ENCODE assay signal across 13 cellular contexts in the genomic region with DNA sequence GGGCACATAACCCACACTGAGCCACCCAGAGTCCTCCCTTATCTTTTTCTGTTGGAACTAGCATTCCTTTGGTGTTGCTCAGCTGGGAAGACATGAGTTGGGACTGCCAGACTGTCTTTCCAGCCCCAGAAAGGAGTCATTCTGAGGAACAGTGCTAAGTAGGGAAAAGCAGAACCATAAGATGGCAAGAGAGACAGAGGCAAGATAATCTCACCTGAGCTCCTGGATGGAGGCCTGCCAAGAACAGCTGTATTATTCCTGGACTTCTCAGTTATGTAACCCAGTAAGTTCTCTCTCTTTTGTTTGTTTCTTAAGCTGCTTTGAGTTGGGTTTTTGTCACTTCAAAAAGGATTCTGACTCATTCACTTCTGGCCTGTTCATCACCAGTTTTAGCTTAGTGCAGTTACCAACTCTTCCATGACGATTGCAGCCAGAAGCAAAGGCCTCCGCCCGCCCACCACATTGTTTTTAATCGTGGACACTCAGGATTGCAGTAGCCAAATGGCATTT.
DNase-seq lines count a peak whose midpoint lies in the region; ATAC-seq, FAIRE-seq and TF ChIP-seq lines count a peak whose summit lies in the region.
"Had no signal": no experiment of that assay in that cellular context is flagged by ENCODE, and none has a peak within 500 bp of the region (broad histone marks: within the 10 kb centered on the region; RNA-seq: fewer than 3 reads in every experiment).

No MANE protein-coding gene starts in this region.

- no peak overlapping the region for H3K4me3 Mint-ChIP-seq in naive thymus-derived CD4-positive, alpha-beta T cell
- no peak overlapping the region for H3K4me3 Mint-ChIP-seq in immature natural killer cell
- H3K4me3 Mint-ChIP-seq: activated CD4-positive, alpha-beta memory T cell treated with anti-CD3 and anti-CD28 coated beads for 36 hours; naive thymus-derived CD8-positive, alpha-beta T cell had no signal

- ATAC-seq in HCT116 = peak; percentile 36; the same call in 1 of the 2 replicates
- no peak for ATAC-seq in GM19452 (IDR thresholded peaks at IDR 0.05; ENCODE audit: unreplicated experiment)
- no peak for ATAC-seq in naive thymus-derived CD4-positive, alpha-beta T cell
- ATAC-seq: naive thymus-derived CD8-positive, alpha-beta T cell; right cardiac atrium had no signal

- H3K9me2 ChIP-seq in HCT116 (ENCODE audit: insufficient read depth) = no peaks in the 10 kb centered on the region

- no peak overlapping the region for H3K4me2 ChIP-seq in HCT116 (ENCODE audit: low read length)

- no peak overlapping the region for H3K9ac ChIP-seq in HCT116 (ENCODE audit: low read length)

- H3K36me3 ChIP-seq in HCT116 (ENCODE audit: control insufficient read depth in 1 of 2, insufficient read depth in 2 of 2, low read length in 2 of 2) = no peaks in the 10 kb centered on the region
- H3K36me3 ChIP-seq in naive thymus-derived CD4-positive, alpha-beta T cell (ENCODE audit: control insufficient read depth in 2 of 3, insufficient read depth in 3 of 3, low read length in 3 of 3) = no peaks in the 10 kb centered on the region

- H3K27ac Mint-ChIP-seq in naive thymus-derived CD4-positive, alpha-beta T cell = no peak overlapping the region
- no peak overlapping the region for H3K27ac Mint-ChIP-seq in immature natural killer cell
- H3K27ac Mint-ChIP-seq: activated CD4-positive, alpha-beta memory T cell treated with anti-CD3 and anti-CD28 coated beads for 36 hours; naive thymus-derived CD8-positive, alpha-beta T cell had no signal

- no TSS peak for BruUV-seq in HCT116 (replicated peaks; lab: Mats Ljungman, UMichigan)

- no peaks in the 10 kb centered on the region for H3K9me3 Mint-ChIP-seq in naive thymus-derived CD4-positive, alpha-beta T cell
- peaks cover 0 to 2% (median 0%) of the 10 kb centered on the region in 6 donors for H3K9me3 Mint-ChIP-seq in immature natural killer cell
- H3K9me3 Mint-ChIP-seq: activated CD4-positive, alpha-beta memory T cell treated with anti-CD3 and anti-CD28 coated beads for 36 hours; naive thymus-derived CD8-positive, alpha-beta T cell had no signal

- TF ChIP-seq POLR2A in HCT116 (IDR thresholded peaks at IDR 0.05; ENCODE audit: borderline replicate concordance, extremely low read depth, insufficient read depth, insufficient read length) = no peak

- H3K4me3 ChIP-seq in HCT116 (replicated peaks in 1 of 2; ENCODE audit: low read depth in 1 of 2, low read length in 2 of 2) = no peak overlapping the region
- H3K4me3 ChIP-seq in naive thymus-derived CD4-positive, alpha-beta T cell (ENCODE audit: low read length) = no peak overlapping the region

- no peak overlapping the region for H2AFZ ChIP-seq in HCT116 (ENCODE audit: low read depth, low read length, poor library complexity, severe bottlenecking)

- no peak for TF ChIP-seq CTCF in HCT116 (IDR thresholded peaks at IDR 0.05 in 2 of 3, conservative IDR thresholded peaks at IDR 0.05 in 1 of 3; ENCODE audit: borderline replicate concordance in 1 of 3, insufficient read depth in 1 of 3, low read depth in 2 of 3, low read length in 2 of 3)

- TF ChIP-seq RAD21 in HCT116 (IDR thresholded peaks at IDR 0.05; ENCODE audit: low read depth) = no peak

- FAIRE-seq in urothelium cell line (lab: Jason Lieb, UNC) = no peak
- FAIRE-seq: TTC549 had no signal

- H3K4me1 Mint-ChIP-seq in naive thymus-derived CD4-positive, alpha-beta T cell = no peaks in the 10 kb centered on the region
- no peaks in the 10 kb centered on the region for H3K4me1 Mint-ChIP-seq in immature natural killer cell
- H3K4me1 Mint-ChIP-seq: naive thymus-derived CD8-positive, alpha-beta T cell had no signal

- H3K79me2 ChIP-seq in HCT116 (ENCODE audit: insufficient read depth, low read length) = no peaks in the 10 kb centered on the region

- DNase-seq in HCT116 (ENCODE audit: low read depth, low spot score) (no peak), amniotic epithelial cell (ENCODE audit: low read depth) (peak; percentile 59), glomerular visceral epithelial cell (ENCODE audit: extremely low spot score) (peak; percentile 28), urothelium cell line (ENCODE audit: low spot score) (peak; percentile 51), immature natural killer cell (no peak)
- DNase-seq in naive thymus-derived CD4-positive, alpha-beta T cell = no peak
- DNase-seq: activated CD4-positive, alpha-beta memory T cell treated with anti-CD3 and anti-CD28 coated beads for 36 hours; MM.1S; naive thymus-derived CD8-positive, alpha-beta T cell; right cardiac atrium; stimulated activated CD4-positive, alpha-beta T cell treated with anti-CD3 and anti-CD28 coated beads, Interleukin-4, amount 100 ng/mL, for 24 hours had no signal

- POLR2A ChIA-PET in HCT116 (lab: Charles Lee) = no interaction called here
- POLR2A ChIA-PET in naive thymus-derived CD4-positive, alpha-beta T cell (lab: Charles Lee) = no interaction called here

- CTCF ChIA-PET in HCT116 (lab: Charles Lee) = no interaction called here
- CTCF ChIA-PET in naive thymus-derived CD4-positive, alpha-beta T cell (lab: Charles Lee) = no interaction called here

- peaks cover 0 to 3% (median 0%) of the 10 kb centered on the region in 5 donors for H3K27me3 Mint-ChIP-seq in naive thymus-derived CD4-positive, alpha-beta T cell
- peaks cover 0 to 5% (median 4%) of the 10 kb centered on the region in 3 donors for H3K27me3 Mint-ChIP-seq in immature natural killer cell (ENCODE audit: low read depth in 3 of 3)
- H3K27me3 Mint-ChIP-seq: activated CD4-positive, alpha-beta memory T cell treated with anti-CD3 and anti-CD28 coated beads for 36 hours had no signal

- intact Hi-C loops in HCT116 (cut with micrococcal nuclease) = no loop called here
- intact Hi-C loops in naive thymus-derived CD4-positive, alpha-beta T cell (cut with micrococcal nuclease) = no loop called here

- H3K27ac ChIP-seq in HCT116 (ENCODE audit: low read depth, low read length) = no peak overlapping the region
- H3K27ac ChIP-seq in naive thymus-derived CD4-positive, alpha-beta T cell (ENCODE audit: low read depth, low read length) = no peak overlapping the region

- RAD21 ChIA-PET in HCT116 (lab: Charles Lee; ENCODE audit: low non-redundant PET in 1 of 2, low total read pairs in 2 of 2, uncharacterized antibody in 2 of 2, unreplicated experiment in 2 of 2) = no interaction called here

- H4K20me1 ChIP-seq in HCT116 (ENCODE audit: insufficient read depth) = no peaks in the 10 kb centered on the region

- no peaks in the 10 kb centered on the region for H3K9me3 ChIP-seq in HCT116 (ENCODE audit: control insufficient read depth in 1 of 2, insufficient read depth in 1 of 2, low read depth in 1 of 2, low read length in 2 of 2)
- H3K9me3 ChIP-seq in naive thymus-derived CD4-positive, alpha-beta T cell (ENCODE audit: control insufficient read depth in 2 of 3, low read length in 3 of 3) = no peaks in the 10 kb centered on the region

- peaks cover 62% of the 10 kb centered on the region for H3K27me3 ChIP-seq in HCT116 (ENCODE audit: insufficient read depth, low read length)
- no peaks in the 10 kb centered on the region for H3K27me3 ChIP-seq in naive thymus-derived CD4-positive, alpha-beta T cell (ENCODE audit: control insufficient read depth in 2 of 2, insufficient read depth in 2 of 2, low read length in 2 of 2)

- H3K4me1 ChIP-seq in HCT116 (ENCODE audit: control insufficient read depth in 1 of 2, insufficient read depth in 2 of 2, low read length in 2 of 2) = peaks cover 0 to 9% of the 10 kb centered on the region in 2 experiments; a peak in 1 of 4 replicates
- H3K4me1 ChIP-seq in naive thymus-derived CD4-positive, alpha-beta T cell (ENCODE audit: control insufficient read depth in 2 of 2, insufficient read depth in 2 of 2, low read length in 2 of 2) = no peaks in the 10 kb centered on the region

- peaks cover 0 to 29% (median 5%) of the 10 kb centered on the region in 5 donors for H3K36me3 Mint-ChIP-seq in naive thymus-derived CD4-positive, alpha-beta T cell
- H3K36me3 Mint-ChIP-seq in immature natural killer cell = peaks cover 0 to 4% (median 4%) of the 10 kb centered on the region in 3 donors

TF ChIP-seq in HCT116, 20 proteins besides CTCF, POLR2A, EP300 and RAD21 (continues in another document):
- no peak for TF ChIP-seq TCF7L2 (IDR thresholded peaks at IDR 0.05; ENCODE audit: borderline replicate concordance, extremely low read depth, insufficient read depth, insufficient read length)
- TF ChIP-seq, protein P1, sequence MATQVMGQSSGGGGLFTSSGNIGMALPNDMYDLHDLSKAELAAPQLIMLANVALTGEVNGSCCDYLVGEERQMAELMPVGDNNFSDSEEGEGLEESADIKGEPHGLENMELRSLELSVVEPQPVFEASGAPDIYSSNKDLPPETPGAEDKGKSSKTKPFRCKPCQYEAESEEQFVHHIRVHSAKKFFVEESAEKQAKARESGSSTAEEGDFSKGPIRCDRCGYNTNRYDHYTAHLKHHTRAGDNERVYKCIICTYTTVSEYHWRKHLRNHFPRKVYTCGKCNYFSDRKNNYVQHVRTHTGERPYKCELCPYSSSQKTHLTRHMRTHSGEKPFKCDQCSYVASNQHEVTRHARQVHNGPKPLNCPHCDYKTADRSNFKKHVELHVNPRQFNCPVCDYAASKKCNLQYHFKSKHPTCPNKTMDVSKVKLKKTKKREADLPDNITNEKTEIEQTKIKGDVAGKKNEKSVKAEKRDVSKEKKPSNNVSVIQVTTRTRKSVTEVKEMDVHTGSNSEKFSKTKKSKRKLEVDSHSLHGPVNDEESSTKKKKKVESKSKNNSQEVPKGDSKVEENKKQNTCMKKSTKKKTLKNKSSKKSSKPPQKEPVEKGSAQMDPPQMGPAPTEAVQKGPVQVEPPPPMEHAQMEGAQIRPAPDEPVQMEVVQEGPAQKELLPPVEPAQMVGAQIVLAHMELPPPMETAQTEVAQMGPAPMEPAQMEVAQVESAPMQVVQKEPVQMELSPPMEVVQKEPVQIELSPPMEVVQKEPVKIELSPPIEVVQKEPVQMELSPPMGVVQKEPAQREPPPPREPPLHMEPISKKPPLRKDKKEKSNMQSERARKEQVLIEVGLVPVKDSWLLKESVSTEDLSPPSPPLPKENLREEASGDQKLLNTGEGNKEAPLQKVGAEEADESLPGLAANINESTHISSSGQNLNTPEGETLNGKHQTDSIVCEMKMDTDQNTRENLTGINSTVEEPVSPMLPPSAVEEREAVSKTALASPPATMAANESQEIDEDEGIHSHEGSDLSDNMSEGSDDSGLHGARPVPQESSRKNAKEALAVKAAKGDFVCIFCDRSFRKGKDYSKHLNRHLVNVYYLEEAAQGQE (IDR thresholded peaks at IDR 0.05; ENCODE audit: low read depth) = no peak
- no peak for TF ChIP-seq POLR2AphosphoS5 (IDR thresholded peaks at IDR 0.05; ENCODE audit: low read depth, low read length)
- TF ChIP-seq EZH2 (IDR thresholded peaks at IDR 0.05) = no peak
- TF ChIP-seq, protein P2, sequence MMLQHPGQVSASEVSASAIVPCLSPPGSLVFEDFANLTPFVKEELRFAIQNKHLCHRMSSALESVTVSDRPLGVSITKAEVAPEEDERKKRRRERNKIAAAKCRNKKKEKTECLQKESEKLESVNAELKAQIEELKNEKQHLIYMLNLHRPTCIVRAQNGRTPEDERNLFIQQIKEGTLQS (IDR thresholded peaks at IDR 0.05) = no peak
- TF ChIP-seq SP1 (IDR thresholded peaks at IDR 0.05; ENCODE audit: low read depth) = no peak
- TF ChIP-seq SRF (IDR thresholded peaks at IDR 0.05; ENCODE audit: low read depth) = no peak

Comparison
In these comparisons a context has a peak if more than half of its experiments do, and no peak if none do; other contexts are left out.
1. DNase-seq: peak in amniotic epithelial cell (single experiment), glomerular visceral epithelial cell (single experiment) and urothelium cell line (single experiment); none in HCT116 (single experiment), naive thymus-derived CD4-positive, alpha-beta T cell (0 of 9) and immature natural killer cell (0 of 3).